ENCODE assay signal across 7 cellular contexts in genomic region chr17:61860397-61860796, GRCh38. TPM values are rescaled to one million over a fixed set of nuclear protein-coding genes. Genes with fewer than 3 reads are reported as not detected.
DNase-seq lines count a peak whose midpoint lies in the region; ATAC-seq, FAIRE-seq and TF ChIP-seq lines count a peak whose summit lies in the region.
"Not testable (repeated sequence)": the region's sequence is repeated elsewhere in the genome, so short reads cannot be mapped to it uniquely, and the experiment has no call there.

No MANE protein-coding gene starts in this region.

- H3K9ac ChIP-seq in IMR-90 (ENCODE audit: low read depth, low read length); GM12878 (ENCODE audit: control insufficient read depth, insufficient read depth, low read length): not testable (repeated sequence)

- WGBS in IMR-90 (ENCODE audit: extremely low coverage in 2 of 2, insufficient read length in 1 of 2), 2 experiments: 93% methylated on average over 2 of the region's 10 CpGs; no CpG with 5 or more reads in 1 of the 2 experiments
- whole genome bisulfite sequencing in GM12878 (ENCODE audit: insufficient coverage, insufficient replicate concordance, low lambda C conversion rate, missing lambda C conversion rate): 38% methylated on average over 10 of the region's 10 CpGs

- CTCF ChIA-PET in IMR-90 (lab: Yijun Ruan, JAX); OCI-LY7 (lab: Charles Lee; ENCODE audit: unreplicated experiment): not testable (repeated sequence)
- CTCF ChIA-PET in GM12878 (lab: Yijun Ruan, JAX): interaction anchor here (0.8 to 4.9 kb wide), 3 partner anchors 23 to 250 kb away, joined by 3 to 52 read pairs (median 5); no protein-coding TSS in a partner anchor

- not testable (repeated sequence) for H3K27me3 ChIP-seq in IMR-90 (ENCODE audit: control insufficient read depth, insufficient read depth, low read length); GM12878 (replicated peaks in 1 of 2; ENCODE audit: control insufficient read depth in 2 of 2, insufficient read depth in 2 of 2, low read length in 1 of 2)

- not testable (repeated sequence) for H3K23ac ChIP-seq in IMR-90 (ENCODE audit: low read depth, low read length)

- H3K9me2 ChIP-seq in OCI-LY7 (ENCODE audit: insufficient read depth, low read length): not testable (repeated sequence)

- H4K5ac ChIP-seq in IMR-90 (ENCODE audit: low read depth, low read length): peak overlapping the region; percentile 80

- intact Hi-C loops in IMR-90 (cut with micrococcal nuclease); OCI-LY7 (cut with micrococcal nuclease; ENCODE audit: unreplicated experiment): not testable (repeated sequence)
- intact Hi-C loops in GM12878 (cut with micrococcal nuclease; ENCODE audit: unreplicated experiment): loop anchor here (5.0 kb wide), 1 partner anchor 247 kb away; no protein-coding TSS in a partner anchor

- TF ChIP-seq EP300 in GM12878 (IDR thresholded peaks at IDR 0.05; ENCODE audit: borderline replicate concordance in 1 of 2, control insufficient read depth in 1 of 2, low read depth in 2 of 2, low read length in 2 of 2): not testable (repeated sequence)

- in situ Hi-C loops in IMR-90 (cut with MboI; ENCODE audit: low sequenced_read_pairs); GM12878 (cut with MboI): not testable (repeated sequence)

- H3K79me2 ChIP-seq in OCI-LY7 (ENCODE audit: insufficient read depth, low read depth, low read length) (peaks cover 56% of the 10 kb centered on the region), GM12878 (ENCODE audit: control insufficient read depth, insufficient read depth, low read length) (peaks cover 27% of the 10 kb centered on the region)

- H3K36me3 ChIP-seq in IMR-90 (ENCODE audit: control insufficient read depth, insufficient read depth, low read length); GM12878 (ENCODE audit: control insufficient read depth in 2 of 2, insufficient read depth in 2 of 2, low read length in 1 of 2): not testable (repeated sequence)
- H3K36me3 ChIP-seq in OCI-LY7 (ENCODE audit: insufficient read depth, low read length): peaks cover 53% of the 10 kb centered on the region

- H3K27me3 Mint-ChIP-seq in nephron progenitor cell (ENCODE audit: low read depth, poor library complexity): not testable (repeated sequence)

- not testable (repeated sequence) for H2AFZ ChIP-seq in IMR-90 (replicated peaks; ENCODE audit: low read length, poor library complexity); OCI-LY7 (ENCODE audit: low read length); GM12878 (ENCODE audit: control insufficient read depth, low read depth, low read length)

- not testable (repeated sequence) for H2AK9ac ChIP-seq in IMR-90 (replicated peaks; ENCODE audit: low read depth, low read length, poor library complexity)

- H2BK120ac ChIP-seq in IMR-90 (ENCODE audit: low read depth, low read length): 0 out of 2 replicates have a peak overlapping the region, but pooled peaks have one; percentile 11

- POLR2A ChIA-PET in IMR-90 (lab: Charles Lee; ENCODE audit: unreplicated experiment): not testable (repeated sequence)
- POLR2A ChIA-PET in OCI-LY7 (lab: Charles Lee) (interaction anchor here (0.6 to 1.4 kb wide), 2 partner anchors 10 to 292 kb away, joined by 3 to 4 read pairs; no protein-coding TSS in a partner anchor), GM12878 (lab: Charles Lee) (interaction anchor here (0.6 kb wide), 1 partner anchor 34 kb away, joined by 3 read pairs; no protein-coding TSS in a partner anchor)

- dilution Hi-C loops in IMR-90 (cut with HindIII; ENCODE audit: low sequenced_read_pairs, unreplicated experiment): not testable (repeated sequence)

- not testable (repeated sequence) for H2AK5ac ChIP-seq in IMR-90 (ENCODE audit: low read depth, low read length)

- DNase-seq in AG10803 (ENCODE audit: low read depth): peak; percentile 8
- peak; percentile 3 for DNase-seq in EH (ENCODE audit: low read depth)
- not testable (repeated sequence) for DNase-seq in IMR-90; OCI-LY7 (ENCODE audit: low spot score); GM12878 (ENCODE audit: low read depth, low spot score); nephron progenitor cell
- peak; percentile 14 for DNase-seq in fibroblast of peridontal ligament (ENCODE audit: extremely low read depth)

- H3K27ac ChIP-seq in IMR-90 (ENCODE audit: insufficient read depth, low read length); OCI-LY7 (ENCODE audit: low read depth, low read length, poor library complexity, severe bottlenecking); GM12878 (ENCODE audit: control insufficient read depth, insufficient read depth): not testable (repeated sequence)

- H3K27ac Mint-ChIP-seq in nephron progenitor cell: not testable (repeated sequence)

- H3K56ac ChIP-seq in IMR-90 (ENCODE audit: extremely low read depth, insufficient read depth, low read length): not testable (repeated sequence)

- not testable (repeated sequence) for H3K9me3 Mint-ChIP-seq in nephron progenitor cell

- H3K9me3 ChIP-seq in IMR-90 (ENCODE audit: control insufficient read depth, insufficient read depth, low read length); OCI-LY7 (ENCODE audit: low read length); GM12878 (replicated peaks; ENCODE audit: control insufficient read depth, insufficient read depth, low read length): not testable (repeated sequence)

- ATAC-seq in IMR-90 (ENCODE audit: low read depth); GM12878: not testable (repeated sequence)

- H3K14ac ChIP-seq in IMR-90 (replicated peaks; ENCODE audit: low read depth, low read length): 0 out of 2 replicates have a peak overlapping the region, but pooled peaks have one; percentile 60

- not testable (repeated sequence) for H3K18ac ChIP-seq in IMR-90 (ENCODE audit: low read depth, low read length)

- peaks cover 45% of the 10 kb centered on the region for H3K4me1 Mint-ChIP-seq in nephron progenitor cell

- not testable (repeated sequence) for H3K9me1 ChIP-seq in IMR-90 (ENCODE audit: insufficient read depth, low read length)

- H3K36me3 Mint-ChIP-seq in nephron progenitor cell (ENCODE audit: low read depth): peaks cover 32% of the 10 kb centered on the region

- H3K4ac ChIP-seq in IMR-90 (ENCODE audit: low read depth, low read length): peak overlapping the region; percentile 60

- H4K91ac ChIP-seq in IMR-90 (ENCODE audit: insufficient read depth, low read depth, low read length): not testable (repeated sequence)

- not testable (repeated sequence) for H2BK20ac ChIP-seq in IMR-90 (ENCODE audit: low read depth, low read length)

- not testable (repeated sequence) for H3K4me1 ChIP-seq in IMR-90 (ENCODE audit: control insufficient read depth, insufficient read depth, low read length); GM12878 (ENCODE audit: control insufficient read depth, insufficient read depth, low read length)
- peaks cover 29% of the 10 kb centered on the region for H3K4me1 ChIP-seq in OCI-LY7 (ENCODE audit: insufficient read depth, low read length, poor library complexity, severe bottlenecking)

- H2BK15ac ChIP-seq in IMR-90 (ENCODE audit: low read depth, low read length): not testable (repeated sequence)

- H3K79me1 ChIP-seq in IMR-90 (ENCODE audit: low read depth in 1 of 2, low read length in 2 of 2): peaks cover 4 to 38% of the 10 kb centered on the region in 2 experiments

- not testable (repeated sequence) for TF ChIP-seq CTCF in AG10803 (conservative IDR thresholded peaks at IDR 0.05; ENCODE audit: low read length); IMR-90 (conservative IDR thresholded peaks at IDR 0.05; ENCODE audit: low read depth, low read length); OCI-LY7 (conservative IDR thresholded peaks at IDR 0.05; ENCODE audit: low read length); GM12878 (IDR thresholded peaks at IDR 0.05 in 2 of 3, conservative IDR thresholded peaks at IDR 0.05 in 1 of 3; ENCODE audit: control insufficient read depth in 2 of 3, extremely low read depth in 1 of 3, insufficient read depth in 1 of 3, low read depth in 3 of 3, low read length in 3 of 3); nephron progenitor cell (IDR thresholded peaks at IDR 0.05)

- TF ChIP-seq RAD21 in IMR-90 (IDR thresholded peaks at IDR 0.05; ENCODE audit: low read length); GM12878 (IDR thresholded peaks at IDR 0.05; ENCODE audit: insufficient read depth, low read depth, low read length): not testable (repeated sequence)

- H3K4me3 ChIP-seq in AG10803 (ENCODE audit: low read length); IMR-90 (ENCODE audit: insufficient read depth, low read depth, low read length); OCI-LY7 (ENCODE audit: low read depth, low read length, poor library complexity, severe bottlenecking): not testable (repeated sequence)
- H3K4me3 ChIP-seq in GM12878: peak overlapping the region; percentile 23; the same call in 1 of the 2 replicates

- not testable (repeated sequence) for H4K20me1 ChIP-seq in IMR-90 (ENCODE audit: insufficient read depth, low read length); OCI-LY7 (ENCODE audit: insufficient read depth, low read length); GM12878 (ENCODE audit: control insufficient read depth, insufficient read depth)

- H3K4me3 Mint-ChIP-seq in nephron progenitor cell: peak overlapping the region; percentile 58

- H3K4me2 ChIP-seq in IMR-90 (ENCODE audit: low read depth, low read length): peak overlapping the region; percentile 34; the same call in 1 of the 2 replicates
- peak overlapping the region; percentile 40 for H3K4me2 ChIP-seq in OCI-LY7 (ENCODE audit: low read length)
- H3K4me2 ChIP-seq in GM12878 (ENCODE audit: control insufficient read depth, insufficient read depth): peak overlapping the region; percentile 38; the same call in 1 of the 2 replicates

- H4K8ac ChIP-seq in IMR-90 (ENCODE audit: low read depth in 2 of 2, low read length in 2 of 2): peak overlapping the region in 1 of 2 experiments; percentile 18; a peak in 1 of 4 replicates

- FAIRE-seq in GM12878 (lab: Jason Lieb, UNC): not testable (repeated sequence)

- RAD21 ChIA-PET in GM12878 (lab: Charles Lee; ENCODE audit: unreplicated experiment): interaction anchor here (5.0 kb wide), 1 partner anchor 249 kb away, joined by 31 read pairs; no protein-coding TSS in a partner anchor

- not testable (repeated sequence) for TF ChIP-seq POLR2A in IMR-90 (IDR thresholded peaks at IDR 0.05; ENCODE audit: low read depth, low read length); GM12878 (IDR thresholded peaks at IDR 0.05; ENCODE audit: low read depth, low read length)

- not testable (repeated sequence) for BruUV-seq in IMR-90 (replicated peaks; lab: Mats Ljungman, UMichigan); OCI-LY7 (replicated peaks; lab: Mats Ljungman, UMichigan); GM12878 (replicated peaks; lab: Mats Ljungman, UMichigan)

- peak overlapping the region; percentile 5 for H2BK5ac ChIP-seq in IMR-90 (ENCODE audit: low read depth, low read length, poor library complexity, severe bottlenecking)

- SMC1A ChIA-PET in GM12878 (lab: Charles Lee; ENCODE audit: uncharacterized antibody, unreplicated experiment): interaction anchor here (0.6 to 6.0 kb wide), 6 partner anchors 15 to 734 kb away, joined by 3 to 35 read pairs (median 4); no protein-coding TSS in a partner anchor

RNA-seq across cellular contexts. Expression of gene BRIP1, which starts 2.9 kb away (rescaled TPM):
- total RNA-seq in IMR-90 (2012; rRNA removed): 19.7 and 34.4 TPM in 2 replicates
- polyA plus RNA-seq in IMR-90 (2012; rRNA removed): 5.5 and 6.1 TPM in 2 replicates
- polyA plus RNA-seq in IMR-90 (2012; cell fraction: cytosol; rRNA removed): 0.33 and 1.00 TPM in 2 replicates
- polyA plus RNA-seq in IMR-90 (2012; cell fraction: nucleus; rRNA removed; ENCODE audit: low replicate concordance): 1.3 and 9.7 TPM in 2 replicates
- total RNA-seq in OCI-LY7 (2014; rRNA removed; shearing (Covaris generic)): 33.8 and 53.0 TPM in 2 replicates
- 32.5 and 39.5 TPM in 2 replicates for total RNA-seq in OCI-LY7 (2022)
- 65.4 and 73.6 TPM in 2 replicates for total RNA-seq in GM12878 (2013; cell fraction: nucleolus; rRNA removed)
- total RNA-seq in GM12878 (2014; rRNA removed): 20.0 and 23.1 TPM in 2 replicates
- total RNA-seq in GM12878 (2014; rRNA removed; fragmentation: Illumina TruSeq; extraction: Trizol): 24.2 and 25.6 TPM in 2 replicates
- total RNA-seq in GM12878 (2021): 14.5 and 15.0 TPM in 2 replicates
- polyA plus RNA-seq in GM12878 (2011; ENCODE audit: low read depth): 2.6 TPM
- 12.3 and 20.7 TPM in 2 replicates for polyA plus RNA-seq in GM12878 (2011; rRNA removed)
- 4.4 and 5.3 TPM in 2 replicates for polyA plus RNA-seq in GM12878 (2011; cell fraction: cytosol; rRNA removed)
- polyA plus RNA-seq in GM12878 (2011; cell fraction: nucleus; rRNA removed): 9.0 and 11.1 TPM in 2 replicates
- 4.9 and 6.0 TPM in 2 replicates for polyA plus RNA-seq in GM12878 (2012)
- polyA plus RNA-seq in GM12878 (2014; fragmentation: Illumina TruSeq; extraction: Trizol): 18.6 and 22.4 TPM in 2 replicates
- 1 to 10 TPM; 4.0 to 4.2 TPM for polyA plus RNA-seq in GM12878 (2014; fragmentation: Nextera tagmentation; extraction: Ambion mirVana)
- polyA plus RNA-seq in GM12878 (2014; rRNA removed): 8.1 and 8.7 TPM in 2 replicates
- 10 to 100 TPM; 12.2 to 13.4 TPM for polyA plus RNA-seq in GM12878 (2016; fragmentation: Nextera tagmentation; extraction: Ambion mirVana)
- 32.0 and 34.5 TPM in 2 replicates for polyA minus RNA-seq in GM12878 (2011; rRNA and poly(A)+ RNA removed)
- 6.3 and 7.4 TPM in 2 replicates for polyA minus RNA-seq in GM12878 (2011; cell fraction: cytosol; rRNA and poly(A)+ RNA removed)
- 21.9 and 47.4 TPM in 2 replicates for polyA minus RNA-seq in GM12878 (2011; cell fraction: nucleus; rRNA and poly(A)+ RNA removed)
